ENCODE assay signal across 12 cellular contexts in genomic region chr3:101065962-101066361, GRCh38.
A peak's percentile ranks its signal among the peaks of the same experiment; 100 is the strongest.
DNase-seq lines count a peak whose midpoint lies in the region; ATAC-seq, FAIRE-seq and TF ChIP-seq lines count a peak whose summit lies in the region.
"Had no signal": no experiment of that assay in that cellular context is flagged by ENCODE, and none has a peak within 500 bp of the region (broad histone marks: within the 10 kb centered on the region; RNA-seq: fewer than 3 reads in every experiment).

No MANE protein-coding gene starts in this region.

- no peak overlapping the region for H3K27ac Mint-ChIP-seq in endothelial cell (ENCODE audit: unreplicated experiment)
- H3K27ac Mint-ChIP-seq: activated B cell treated with CpG ODN at 0.5 μM for 24 hours had no signal

- CTCF ChIA-PET in A549 (lab: Yijun Ruan, JAX) = interaction anchor here (1.4 kb wide), 1 partner anchor 328 kb away, joined by 3 read pairs; no protein-coding TSS in a partner anchor

- peak; percentile 93 to 94 for ATAC-seq in A549

- WGBS in A549 (ENCODE audit: missing lambda C conversion rate) = 9% methylated on average over 3 of the region's 3 CpGs

- H3K9me3 Mint-ChIP-seq in endothelial cell (ENCODE audit: unreplicated experiment) = no peaks in the 10 kb centered on the region
- H3K9me3 Mint-ChIP-seq: activated B cell treated with CpG ODN at 0.5 μM for 24 hours had no signal

- H3K27me3 Mint-ChIP-seq in endothelial cell (ENCODE audit: unreplicated experiment) = peaks cover 1% of the 10 kb centered on the region

- TF ChIP-seq RAD21 in A549 (conservative IDR thresholded peaks at IDR 0.05 in 1 of 2, IDR thresholded peaks at IDR 0.05 in 1 of 2) = 0 out of 5 replicates have a peak, but pooled peaks of 1 of the 2 experiments have one; percentile 41

- TF ChIP-seq POLR2A in A549 (IDR thresholded peaks at IDR 0.05; ENCODE audit: low read length) = no peak

- H3K9me3 ChIP-seq in A549 = peaks cover 12% of the 10 kb centered on the region; the same call in 2 of the 3 replicates
- no peaks in the 10 kb centered on the region; the same call in 1 of the 2 replicates for H3K9me3 ChIP-seq in BE2C

- FAIRE-seq in A549 (lab: Jason Lieb, UNC) = peak; percentile 90

- H3K4me3 Mint-ChIP-seq in endothelial cell (ENCODE audit: unreplicated experiment) = no peak overlapping the region
- H3K4me3 Mint-ChIP-seq: activated B cell treated with CpG ODN at 0.5 μM for 24 hours had no signal

- H3K27me3 ChIP-seq in BE2C = no peaks in the 10 kb centered on the region

- H3K4me1 ChIP-seq in A549 = peaks cover 34% of the 10 kb centered on the region
- H3K4me1 ChIP-seq in BE2C = no peaks in the 10 kb centered on the region

- no peaks in the 10 kb centered on the region for H3K36me3 ChIP-seq in BE2C

- peak in 1 of 2 experiments; percentile 19; a peak in 1 of 5 replicates for TF ChIP-seq EP300 in A549 (IDR thresholded peaks at IDR 0.05)

- peak overlapping the region; percentile 76 for H3K4me2 ChIP-seq in A549

- TF ChIP-seq CTCF in A549 (IDR thresholded peaks at IDR 0.05) (no peak), endothelial cell (IDR thresholded peaks at IDR 0.05; ENCODE audit: unreplicated experiment) (no peak), BE2C (IDR thresholded peaks at IDR 0.05; ENCODE audit: low read depth, low read length) (no peak)

- POLR2A ChIA-PET in A549 (lab: Yijun Ruan, JAX) = interaction anchor here (1.2 kb wide), 1 partner anchor 30 kb away, joined by 3 read pairs; no protein-coding TSS in a partner anchor

- DNase-seq in A549 (ENCODE audit: low read depth in 1 of 2, low spot score in 1 of 2) (peak; percentile 34 to 85), LoVo (ENCODE audit: low spot score) (peak; percentile 9), dermis blood vessel endothelial cell (peak; percentile 84), lung microvascular endothelial cell (ENCODE audit: low read depth in 2 of 2) (peak; percentile 48 to 92), endothelial cell (ENCODE audit: low spot score) (no peak), BE2C (no peak), T-helper 1 cell (no peak)
- DNase-seq in activated naive CD4-positive, alpha-beta T cell (lab: John Stamatoyannopoulos, UW) = no peak
- DNase-seq: activated B cell treated with CpG ODN at 0.5 μM for 24 hours, midbrain, NCI-H69 had no signal

- H3K27ac ChIP-seq in A549 = peak overlapping the region; percentile 91 to 96
- H3K27ac ChIP-seq: C4-2B had no signal

- H3K4me3 ChIP-seq in A549 = no peak overlapping the region
- H3K4me3 ChIP-seq in BE2C (ENCODE audit: low read depth, low read length) = no peak overlapping the region

- H3K36me3 Mint-ChIP-seq in endothelial cell (ENCODE audit: low read depth, unreplicated experiment) = no peaks in the 10 kb centered on the region

- H3K4me1 Mint-ChIP-seq in endothelial cell (ENCODE audit: unreplicated experiment) = no peaks in the 10 kb centered on the region
- H3K4me1 Mint-ChIP-seq: activated B cell treated with CpG ODN at 0.5 μM for 24 hours had no signal

TF ChIP-seq in A549, 52 proteins besides CTCF, POLR2A, EP300 and RAD21:
- TF ChIP-seq ATOH8 (CRISPR knock-in tag; IDR thresholded peaks at IDR 0.05; ENCODE audit: low read depth) = 0 out of 2 replicates have a peak, but pooled peaks have one; percentile 41
- peak; percentile 86 for TF ChIP-seq MAFK (IDR thresholded peaks at IDR 0.05; ENCODE audit: partially characterized antibody)
- peak; percentile 68; the same call in 1 of the 2 replicates for TF ChIP-seq FOSL2 (IDR thresholded peaks at IDR 0.05)
- TF ChIP-seq FOSL2 (CRISPR knock-in tag; IDR thresholded peaks at IDR 0.05) = peak; percentile 89
- peak; percentile 51; the same call in 1 of the 2 replicates for TF ChIP-seq GATA3 (IDR thresholded peaks at IDR 0.05; ENCODE audit: borderline replicate concordance)
- peak; percentile 26; the same call in 1 of the 3 replicates for TF ChIP-seq SMC3 (IDR thresholded peaks at IDR 0.05)
- peak; percentile 51; the same call in 1 of the 2 replicates for TF ChIP-seq NFE2L2 (conservative IDR thresholded peaks at IDR 0.05; ENCODE audit: low read length)
- 0 out of 4 replicates have a peak, but pooled peaks of 1 of the 2 experiments have one; percentile 4 for TF ChIP-seq CEBPB (IDR thresholded peaks at IDR 0.05)
- TF ChIP-seq JUNB (IDR thresholded peaks at IDR 0.05) = peak; percentile 76
- no peak for TF ChIP-seq ESRRA (IDR thresholded peaks at IDR 0.05; ENCODE audit: borderline replicate concordance, low read length)
- TF ChIP-seq RFX5 (IDR thresholded peaks at IDR 0.05) = no peak
- TF ChIP-seq JUN (IDR thresholded peaks at IDR 0.05) = peak in 1 of 2 experiments; percentile 48; a peak in 1 of 5 replicates

Comparison
In these comparisons a context has a peak if more than half of its experiments do, and no peak if none do; other contexts are left out.
1. DNase-seq: peak in A549 (2 of 2), LoVo (single experiment), dermis blood vessel endothelial cell (single experiment) and lung microvascular endothelial cell (2 of 2); none in endothelial cell (single experiment), BE2C (single experiment), activated naive CD4-positive, alpha-beta T cell (0 of 4) and T-helper 1 cell (0 of 5).